14 cellular contexts compared by ENCODE assay signal in the genomic region with DNA sequence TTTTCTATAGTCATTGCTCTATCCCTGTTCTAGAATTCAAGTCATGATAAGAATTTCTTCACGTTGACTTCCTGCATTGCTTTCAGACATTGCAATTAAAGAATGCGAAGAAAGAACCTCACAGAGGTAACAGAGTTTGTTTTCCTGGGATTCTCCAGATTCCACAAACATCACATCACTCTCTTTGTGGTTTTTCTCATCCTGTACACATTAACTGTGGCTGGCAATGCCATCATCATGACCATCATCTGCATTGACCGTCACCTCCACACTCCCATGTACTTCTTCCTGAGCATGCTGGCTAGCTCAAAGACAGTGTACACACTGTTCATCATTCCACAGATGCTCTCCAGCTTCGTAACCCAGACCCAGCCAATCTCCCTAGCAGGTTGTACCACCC. TPM values are rescaled to one million over a fixed set of nuclear protein-coding genes. Genes with fewer than 3 reads are reported as not detected.
A peak's percentile ranks its signal among the peaks of the same experiment; 100 is the strongest.
DNase-seq lines count a peak whose midpoint lies in the region; ATAC-seq, FAIRE-seq and TF ChIP-seq lines count a peak whose summit lies in the region.
"Had no signal": no experiment of that assay in that cellular context is flagged by ENCODE, and none has a peak within 500 bp of the region (broad histone marks: within the 10 kb centered on the region; RNA-seq: fewer than 3 reads in every experiment).

No MANE protein-coding gene starts in this region.

- no peak overlapping the region; the same call in 1 of the 2 replicates for H4K8ac ChIP-seq in H1 (ENCODE audit: extremely low read depth, insufficient read depth, low read length)
- H4K8ac ChIP-seq in mesenchymal stem cell (ENCODE audit: low read length), result no peak overlapping the region

- H3K36me3 ChIP-seq in H1 (ENCODE audit: control insufficient read depth in 2 of 4, insufficient read depth in 4 of 4, low read length in 3 of 4) (no peaks in the 10 kb centered on the region), mesenchymal stem cell (ENCODE audit: control insufficient read depth in 1 of 2, insufficient read depth in 2 of 2, low read depth in 1 of 2, low read length in 2 of 2) (no peaks in the 10 kb centered on the region), small intestine (ENCODE audit: control insufficient read depth in 2 of 2, insufficient read depth in 2 of 2, low read length in 2 of 2) (no peaks in the 10 kb centered on the region)
- H3K36me3 ChIP-seq: thoracic aorta had no signal

- TF ChIP-seq CTCF in H1 (IDR thresholded peaks at IDR 0.05; ENCODE audit: control extremely low read depth in 1 of 3, insufficient read depth in 1 of 3, low read depth in 1 of 3, low read length in 3 of 3), result no peak

- H4K91ac ChIP-seq in H1 (replicated peaks; ENCODE audit: insufficient read length, low read length), result no peak overlapping the region
- H4K91ac ChIP-seq in mesenchymal stem cell (ENCODE audit: low read length), result no peak overlapping the region

- H3K4ac ChIP-seq in H1 (replicated peaks; ENCODE audit: insufficient read length, low read depth, low read length) (no peak overlapping the region), mesenchymal stem cell (ENCODE audit: low read depth in 1 of 2, low read length in 2 of 2) (no peak overlapping the region)

- CTCF ChIA-PET in H1 (lab: Charles Lee; ENCODE audit: partially characterized antibody), result no interaction called here

- no peaks in the 10 kb centered on the region for H3K27me3 ChIP-seq in H1 (replicated peaks in 1 of 4; ENCODE audit: control insufficient read depth in 3 of 4, extremely low read depth in 1 of 4, insufficient read depth in 3 of 4, low read length in 3 of 4)
- no peaks in the 10 kb centered on the region for H3K27me3 ChIP-seq in mesenchymal stem cell (ENCODE audit: control insufficient read depth in 1 of 2, insufficient read depth in 1 of 2, low read length in 2 of 2)
- H3K27me3 ChIP-seq in small intestine (ENCODE audit: control insufficient read depth in 2 of 2, insufficient read depth in 2 of 2, low read length in 2 of 2), result no peaks in the 10 kb centered on the region

- H3K4me3 ChIP-seq in H1 (ENCODE audit: extremely low read depth in 1 of 4, insufficient read depth in 2 of 4, low read depth in 3 of 4, low read length in 4 of 4), result no peak overlapping the region
- H3K4me3 ChIP-seq in mesenchymal stem cell (ENCODE audit: insufficient read depth in 1 of 2, low read depth in 1 of 2, low read length in 2 of 2), result no peak overlapping the region
- no peak overlapping the region for H3K4me3 ChIP-seq in small intestine (ENCODE audit: low read depth in 1 of 2, low read length in 2 of 2)
- H3K4me3 ChIP-seq: thoracic aorta had no signal

- peaks cover 0 to 9% of the 10 kb centered on the region in 2 donors for H3K9me3 Mint-ChIP-seq in stimulated activated naive CD8-positive, alpha-beta T cell treated with anti-CD3 and anti-CD28 coated beads, Interleukin-15, amount 100 ng/mL, for 72 hours
- H3K9me3 Mint-ChIP-seq: central memory CD8-positive, alpha-beta T cell; T-helper 2 cell treated with Interferon-gamma antibody and Interleukin-4, amounts not matched to agents 5 μg/mL and 100 μg/mL, for 36 hours had no signal

- TF ChIP-seq POLR2A in H1 (IDR thresholded peaks at IDR 0.05; ENCODE audit: control extremely low read depth in 1 of 2, low read depth in 2 of 2, low read length in 2 of 2), result no peak

- 62% methylated on average over 4 of the region's 4 CpGs; no CpG with 5 or more reads in 1 of the 2 experiments for WGBS in H1 (ENCODE audit: extremely low coverage in 1 of 2, insufficient coverage in 1 of 2, insufficient read length in 1 of 2, insufficient replicate concordance in 2 of 2, low coverage in 1 of 2, low lambda C conversion rate in 2 of 2, missing lambda C conversion rate in 1 of 2), 2 experiments
- WGBS in mesenchymal stem cell, result 21% methylated on average over 4 of the region's 4 CpGs
- 54 to 75% (median 62%) methylated on average over 4 of the region's 4 CpGs for WGBS in small intestine, 3 donors

- TF ChIP-seq EP300 in H1 (IDR thresholded peaks at IDR 0.05; ENCODE audit: borderline replicate concordance in 1 of 2, low read depth in 2 of 2, low read length in 2 of 2), result no peak

- H2BK20ac ChIP-seq in H1 (ENCODE audit: low read length), result no peak overlapping the region

- no peaks in the 10 kb centered on the region; the same call in 1 of the 2 replicates for H3K23me2 ChIP-seq in H1 (ENCODE audit: low read depth, low read length)

- H2BK15ac ChIP-seq in H1 (ENCODE audit: low read length), result no peak overlapping the region
- no peak overlapping the region for H2BK15ac ChIP-seq in mesenchymal stem cell (ENCODE audit: low read depth, poor library complexity, severe bottlenecking)

- H3K9me3 ChIP-seq in H1 (ENCODE audit: insufficient read depth in 2 of 2, low read depth in 1 of 2, low read length in 1 of 2) (peaks cover 45 to 83% of the 10 kb centered on the region in 2 experiments), mesenchymal stem cell (ENCODE audit: control insufficient read depth, low read length) (no peaks in the 10 kb centered on the region), small intestine (ENCODE audit: control insufficient read depth, low read depth) (no peaks in the 10 kb centered on the region)
- H3K9me3 ChIP-seq: thoracic aorta had no signal

- peaks cover 6% of the 10 kb centered on the region for H3K4me1 Mint-ChIP-seq in stimulated activated naive CD8-positive, alpha-beta T cell treated with anti-CD3 and anti-CD28 coated beads, Interleukin-15, amount 100 ng/mL, for 72 hours
- H3K4me1 Mint-ChIP-seq: central memory CD8-positive, alpha-beta T cell had no signal

- H3K79me1 ChIP-seq in H1 (ENCODE audit: low read depth, low read length) (no peaks in the 10 kb centered on the region), mesenchymal stem cell (replicated peaks; ENCODE audit: low read length, poor library complexity, severe bottlenecking) (no peaks in the 10 kb centered on the region)

- H4K5ac ChIP-seq in H1 (ENCODE audit: insufficient read length, low read depth, low read length), result no peak overlapping the region

- H3K56ac ChIP-seq in H1 (replicated peaks; ENCODE audit: insufficient read length, low read depth, low read length), result no peak overlapping the region

- peaks cover 62% of the 10 kb centered on the region for H3K27me3 Mint-ChIP-seq in stimulated activated naive CD8-positive, alpha-beta T cell treated with anti-CD3 and anti-CD28 coated beads, Interleukin-15, amount 100 ng/mL, for 72 hours

- TF ChIP-seq RAD21 in H1 (IDR thresholded peaks at IDR 0.05 in 1 of 2, conservative IDR thresholded peaks at IDR 0.05 in 1 of 2; ENCODE audit: low read depth in 2 of 2, low read length in 2 of 2), result no peak

- H3K14ac ChIP-seq in H1 (ENCODE audit: insufficient read length) (no peak overlapping the region), mesenchymal stem cell (ENCODE audit: low read length in 2 of 2) (no peak overlapping the region)

- no peak overlapping the region for H3K4me2 ChIP-seq in H1 (ENCODE audit: insufficient read depth in 1 of 2, low read depth in 2 of 2, low read length in 2 of 2)
- H3K4me2 ChIP-seq in mesenchymal stem cell (ENCODE audit: low read length, poor library complexity, severe bottlenecking), result no peak overlapping the region

- no peak overlapping the region for H2AFZ ChIP-seq in H1 (ENCODE audit: low read length)
- no peak overlapping the region for H2AFZ ChIP-seq in mesenchymal stem cell (ENCODE audit: low read depth, low read length)

- peak overlapping the region; percentile 18; the same call in 1 of the 2 replicates for H2BK5ac ChIP-seq in H1 (ENCODE audit: low read depth, low read length)
- H2BK5ac ChIP-seq in mesenchymal stem cell (ENCODE audit: low read depth, low read length, poor library complexity, severe bottlenecking), result no peak overlapping the region

- no peak overlapping the region; the same call in 1 of the 2 replicates for H2AK5ac ChIP-seq in H1 (ENCODE audit: low read depth, low read length)
- peak overlapping the region; percentile 99 for H2AK5ac ChIP-seq in mesenchymal stem cell (ENCODE audit: low read length, severe bottlenecking)

- FAIRE-seq in RCC 7860 (lab: Jason Lieb, UNC) (peak; percentile 99), H1 (lab: Jason Lieb, UNC) (no peak), small intestine (lab: Jason Lieb, UNC) (no peak)

- no peaks in the 10 kb centered on the region for H3K79me2 ChIP-seq in H1 (ENCODE audit: control insufficient read depth in 1 of 2, insufficient read depth in 2 of 2, low read length in 2 of 2)

- no peak overlapping the region for H3K27ac Mint-ChIP-seq in stimulated activated naive CD8-positive, alpha-beta T cell treated with anti-CD3 and anti-CD28 coated beads, Interleukin-15, amount 100 ng/mL, for 72 hours
- H3K27ac Mint-ChIP-seq: T-helper 2 cell treated with Interferon-gamma antibody and Interleukin-4, amounts not matched to agents 5 μg/mL and 100 μg/mL, for 36 hours had no signal

- H3K4me1 ChIP-seq in H1 (replicated peaks in 1 of 4; ENCODE audit: control insufficient read depth in 3 of 4, insufficient read depth in 4 of 4, low read length in 3 of 4) (no peaks in the 10 kb centered on the region), mesenchymal stem cell (ENCODE audit: control insufficient read depth, insufficient read depth, low read depth, low read length) (peaks cover 11% of the 10 kb centered on the region), small intestine (ENCODE audit: control insufficient read depth in 2 of 2, insufficient read depth in 1 of 2, low read depth in 1 of 2, low read length in 1 of 2) (no peaks in the 10 kb centered on the region)

- DNase-seq in Daoy (ENCODE audit: low read depth), result peak; percentile 88
- DNase-seq in RCC 7860 (ENCODE audit: low spot score), result peak; percentile 99
- no peak for DNase-seq in H1 (ENCODE audit: low read depth in 1 of 2, low spot score in 2 of 2)
- peak; percentile 37 for DNase-seq in mesenchymal stem cell
- no peak for DNase-seq in small intestine
- DNase-seq in stimulated activated naive CD8-positive, alpha-beta T cell treated with anti-CD3 and anti-CD28 coated beads, Interleukin-15, amount 100 ng/mL, for 72 hours, result no peak
- DNase-seq in stimulated activated naive CD8-positive, alpha-beta T cell treated with anti-CD3 and anti-CD28 coated beads, Interleukin-15, Interleukin-2, amounts not matched to agents 100 U/mL and 50 U/mL, for 24 hours, result no peak
- DNase-seq: COR-L47; stimulated activated CD4-positive, alpha-beta T cell treated with anti-CD3 and anti-CD28 coated beads, Interleukin-4, amount 100 ng/mL, for 1 hour had no signal

- H3K9ac ChIP-seq in H1 (replicated peaks in 1 of 4; ENCODE audit: extremely low read depth in 1 of 4, low read depth in 3 of 4, low read length in 3 of 4), result no peak overlapping the region
- H3K9ac ChIP-seq in mesenchymal stem cell (ENCODE audit: low read length), result no peak overlapping the region

- H2BK120ac ChIP-seq in H1 (replicated peaks; ENCODE audit: low read depth, low read length), result no peak overlapping the region
- no peak overlapping the region for H2BK120ac ChIP-seq in mesenchymal stem cell (ENCODE audit: low read depth, low read length)

- H2BK12ac ChIP-seq in H1 (ENCODE audit: low read depth, low read length), result peak overlapping the region; percentile 78
- H2BK12ac ChIP-seq in mesenchymal stem cell (ENCODE audit: low read length in 2 of 2), result no peak overlapping the region

- H3K27ac ChIP-seq in H1 (ENCODE audit: low read depth, low read length) (no peak overlapping the region), mesenchymal stem cell (ENCODE audit: low read length, poor library complexity, severe bottlenecking) (peak overlapping the region; percentile 95), small intestine (ENCODE audit: low read depth in 1 of 2, low read length in 1 of 2) (no peak overlapping the region)
- H3K27ac ChIP-seq: thoracic aorta had no signal

- ATAC-seq in HG02763 (IDR thresholded peaks at IDR 0.05; ENCODE audit: unreplicated experiment), result no peak
- ATAC-seq in stimulated activated naive CD8-positive, alpha-beta T cell treated with anti-CD3 and anti-CD28 coated beads, Interleukin-15, amount 100 ng/mL, for 72 hours, result no peak
- ATAC-seq in stimulated activated naive CD8-positive, alpha-beta T cell treated with anti-CD3 and anti-CD28 coated beads, Interleukin-15, Interleukin-2, amounts not matched to agents 100 U/mL and 50 U/mL, for 24 hours, result no peak

- POLR2A ChIA-PET in H1 (lab: Charles Lee; ENCODE audit: partially characterized antibody), result no interaction called here

- no peak overlapping the region for H3K4me3 Mint-ChIP-seq in stimulated activated naive CD8-positive, alpha-beta T cell treated with anti-CD3 and anti-CD28 coated beads, Interleukin-15, amount 100 ng/mL, for 72 hours
- H3K4me3 Mint-ChIP-seq: central memory CD8-positive, alpha-beta T cell; T-helper 2 cell treated with Interferon-gamma antibody and Interleukin-4, amounts not matched to agents 5 μg/mL and 100 μg/mL, for 36 hours had no signal

- no peaks in the 10 kb centered on the region for H4K20me1 ChIP-seq in H1 (replicated peaks in 1 of 2; ENCODE audit: control insufficient read depth in 1 of 2, insufficient read depth in 2 of 2, low read length in 2 of 2)

- H3K18ac ChIP-seq in H1 (ENCODE audit: extremely low read depth, low read length), result no peak overlapping the region
- H3K18ac ChIP-seq in mesenchymal stem cell (ENCODE audit: low read depth in 1 of 2, low read length in 2 of 2), result no peak overlapping the region

- H3K23ac ChIP-seq in H1 (ENCODE audit: insufficient read length) (no peak overlapping the region), mesenchymal stem cell (ENCODE audit: low read length in 2 of 2) (no peak overlapping the region)

RNA-seq across cellular contexts. Expression of a gene that starts 10.6 kb away (rescaled TPM):
- total RNA-seq in Daoy (2014; rRNA removed; shearing (Covaris generic)), result not detected in 2 replicates
- not detected in 2 replicates for total RNA-seq in H1 (2021; fragmentation: NEBNext Ultra II Directional; extraction: Animal tissue kit (Norgen Biotek cat#: 25700))
- not detected in 2 replicates for polyA plus RNA-seq in H1 (2011; rRNA removed)
- polyA plus RNA-seq in H1 (2011; cell fraction: cytosol; rRNA removed), result not detected
- polyA plus RNA-seq in H1 (2011; cell fraction: nucleus; rRNA removed), result not detected
- not detected in 4 replicates for polyA plus RNA-seq in H1 (2012, experiment 1 of 2)
- polyA plus RNA-seq in H1 (2012, experiment 2 of 2), result not detected
- not detected for polyA plus RNA-seq in H1 (2013, experiment 1 of 2)
- not detected for polyA plus RNA-seq in H1 (2013, experiment 2 of 2)
- not detected in 2 replicates for polyA minus RNA-seq in H1 (2011; rRNA and poly(A)+ RNA removed)
- not detected for polyA minus RNA-seq in H1 (2011; cell fraction: cytosol; rRNA and poly(A)+ RNA removed)
- polyA minus RNA-seq in H1 (2011; cell fraction: nucleus; rRNA and poly(A)+ RNA removed), result not detected
- not detected for polyA plus RNA-seq in mesenchymal stem cell (2013, experiment 1 of 2)
- not detected for polyA plus RNA-seq in mesenchymal stem cell (2013, experiment 2 of 2)
- under 1 TPM in 1 of 3 donors, not detected in 2; 0.07 TPM for polyA plus RNA-seq in small intestine
- total RNA-seq: thoracic aorta had no signal
- polyA plus RNA-seq: neural cell had no signal

Comparison
In these comparisons a context has a peak if more than half of its experiments do, and no peak if none do; other contexts are left out.
1. DNase-seq: peak in Daoy (single experiment), RCC 7860 (single experiment) and mesenchymal stem cell (single experiment); none in H1 (0 of 2), small intestine (single experiment), stimulated activated naive CD8-positive, alpha-beta T cell treated with anti-CD3 and anti-CD28 coated beads, Interleukin-15, amount 100 ng/mL, for 72 hours (0 of 2) and stimulated activated naive CD8-positive, alpha-beta T cell treated with anti-CD3 and anti-CD28 coated beads, Interleukin-15, Interleukin-2, amounts not matched to agents 100 U/mL and 50 U/mL, for 24 hours (single experiment).